8 cellular contexts compared by ENCODE assay signal in genomic region chr4:124717101-124717500, GRCh38. TPM values are rescaled to one million over a fixed set of nuclear protein-coding genes. Genes with fewer than 3 reads are reported as not detected.
"Had no signal": no experiment of that assay in that cellular context is flagged by ENCODE, and none has a peak within 500 bp of the region (broad histone marks: within the 10 kb centered on the region; RNA-seq: fewer than 3 reads in every experiment).

No MANE protein-coding gene starts in this region.

- H3K4me3 ChIP-seq: GM23338, K562 had no signal

- DNase-seq: H9, HCEC 1CT, KG1 had no signal

- H3K4me2 ChIP-seq: GM23338 had no signal

- H2AFZ ChIP-seq: GM23338 had no signal

- ATAC-seq: GM23338, HepG2, K562 had no signal

- H3K27ac ChIP-seq: HL-60 had no signal

RNA-seq across cellular contexts. Expression of gene ANKRD50, which starts 4.6 kb away (rescaled TPM):
- polyA plus RNA-seq: IgD-negative memory B cell had no signal
